ENCODE assay signal across 19 cellular contexts in genomic region chr10:30968711-30969110, GRCh38.
"Had no signal": no experiment of that assay in that cellular context is flagged by ENCODE, and none has a peak within 500 bp of the region (broad histone marks: within the 10 kb centered on the region; RNA-seq: fewer than 3 reads in every experiment).

No MANE protein-coding gene starts in this region.

- H3K4me3 ChIP-seq: heart left ventricle, right lobe of liver, thoracic aorta had no signal

- H3K27ac ChIP-seq: epithelial cell of prostate, parathyroid adenoma, right lobe of liver, thoracic aorta had no signal

- H3K36me3 ChIP-seq: heart left ventricle, right lobe of liver, thoracic aorta had no signal

- H3K27me3 ChIP-seq: heart left ventricle, right lobe of liver had no signal

- DNase-seq: activated CD4-positive, alpha-beta T cell treated with anti-CD3 and anti-CD28 coated beads, Interleukin-2, amount 10 ng/mL, durations not matched to agents 7 days and 5 days; activated CD8-positive, alpha-beta T cell treated with anti-CD3 and anti-CD28 coated beads, Interleukin-2, amount 10 ng/mL, durations not matched to agents 7 days and 5 days; activated naive CD4-positive, alpha-beta T cell treated with Interleukin-2 at 50 U/mL for 16 hours; activated naive CD8-positive, alpha-beta T cell treated with anti-CD3 and anti-CD28 coated beads for 36 hours; activated T-cell treated with anti-CD3 and anti-CD28 coated beads, Interleukin-2, amount 50 U/mL, for 1 hour; amniotic stem cell; cortex of kidney; endodermal cell; heart left ventricle; islet precursor cell; left cardiac atrium; nephron progenitor cell; right lobe of liver; small intestine; stimulated activated CD4-positive, alpha-beta T cell treated with anti-CD3 and anti-CD28 coated beads, Interleukin-15, amount 100 ng/mL, for 24 hours; stimulated activated naive CD4-positive, alpha-beta T cell had no signal

- H2AFZ ChIP-seq: parathyroid adenoma had no signal

- H3K9me3 ChIP-seq: heart left ventricle, right lobe of liver, thoracic aorta had no signal

- H3K9ac ChIP-seq: parathyroid adenoma had no signal

- H3K4me1 ChIP-seq: parathyroid adenoma had no signal
